Comparison of ENCODE assay signal across 10 cellular contexts in the genomic region with DNA sequence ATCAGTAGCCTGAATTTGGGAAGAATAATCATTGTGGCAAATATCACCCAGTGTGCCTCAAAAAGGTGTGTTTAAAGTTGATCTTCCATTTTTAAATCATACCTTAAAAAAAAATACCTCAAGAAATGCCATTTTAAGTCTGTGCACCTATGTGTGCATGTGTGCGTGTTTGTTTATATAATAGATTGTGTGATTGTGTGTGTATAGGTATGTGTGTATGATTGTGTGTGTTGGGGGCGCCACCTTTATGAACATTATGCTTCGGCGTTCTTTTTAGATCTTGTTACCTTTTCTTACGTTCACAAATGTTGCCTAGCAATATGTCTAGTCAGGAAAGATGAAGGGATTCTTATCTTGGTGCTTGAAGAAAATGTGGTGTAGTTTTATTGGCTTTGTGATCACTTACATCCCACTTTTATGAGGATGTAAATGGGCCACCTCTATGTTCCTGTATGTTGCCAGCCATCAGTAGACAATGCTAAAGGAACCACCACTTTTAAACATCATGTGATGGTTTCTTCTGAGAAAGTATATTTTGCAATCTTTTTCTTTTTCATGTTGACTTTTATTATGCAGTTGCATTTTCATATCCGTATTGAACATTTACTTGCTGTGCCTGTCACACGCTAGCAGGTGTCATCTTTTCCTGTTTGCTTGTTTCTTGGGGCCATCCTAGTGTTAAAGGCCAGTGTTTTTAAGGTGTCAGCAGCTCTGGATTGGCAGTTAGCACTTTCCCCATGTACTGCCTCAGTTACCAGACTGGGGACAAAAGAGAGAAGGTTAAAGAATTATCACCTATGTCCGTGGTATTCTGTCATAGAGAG. TPM values are rescaled to one million over a fixed set of nuclear protein-coding genes. Genes with fewer than 3 reads are reported as not detected.
DNase-seq lines count a peak whose midpoint lies in the region; ATAC-seq, FAIRE-seq and TF ChIP-seq lines count a peak whose summit lies in the region.
"Had no signal": no experiment of that assay in that cellular context is flagged by ENCODE, and none has a peak within 500 bp of the region (broad histone marks: within the 10 kb centered on the region; RNA-seq: fewer than 3 reads in every experiment).

No MANE protein-coding gene starts in this region.

- no peaks in the 10 kb centered on the region for H3K9me3 Mint-ChIP-seq in CD8-positive, alpha-beta memory T cell
- H3K9me3 Mint-ChIP-seq in T-helper 2 cell treated with Interferon-gamma antibody and Interleukin-4, amounts not matched to agents 5 μg/mL and 100 μg/mL, for 36 hours: no peaks in the 10 kb centered on the region
- H3K9me3 Mint-ChIP-seq: H9 had no signal

- H3K4me1 ChIP-seq in A549 (peaks cover 36% of the 10 kb centered on the region), lung (ENCODE audit: control insufficient read depth in 2 of 2, insufficient read depth in 2 of 2, low read length in 2 of 2) (peaks cover 2 to 16% of the 10 kb centered on the region in 2 donors)
- no peaks in the 10 kb centered on the region for H3K4me1 ChIP-seq in CD8-positive, alpha-beta memory T cell (ENCODE audit: insufficient read depth, low read length)
- H3K4me1 ChIP-seq: colonic mucosa had no signal

- H3K27ac ChIP-seq in A549 (peak overlapping the region in 1 of 2 experiments; percentile 95; a peak in 1 of 6 replicates), lung (ENCODE audit: low read depth in 1 of 2, low read length in 1 of 2) (peak overlapping the region; percentile 12 to 47)
- H3K27ac ChIP-seq in CD8-positive, alpha-beta memory T cell (ENCODE audit: low read depth, low read length): no peak overlapping the region
- H3K27ac ChIP-seq: colonic mucosa had no signal

- no peak for TF ChIP-seq POLR2A in A549 (IDR thresholded peaks at IDR 0.05; ENCODE audit: low read length)

- TF ChIP-seq RAD21 in A549 (conservative IDR thresholded peaks at IDR 0.05 in 1 of 2, IDR thresholded peaks at IDR 0.05 in 1 of 2): no peak

- no peaks in the 10 kb centered on the region for H3K36me3 Mint-ChIP-seq in CD8-positive, alpha-beta memory T cell
- H3K36me3 Mint-ChIP-seq in T-helper 2 cell treated with Interferon-gamma antibody and Interleukin-4, amounts not matched to agents 5 μg/mL and 100 μg/mL, for 36 hours (ENCODE audit: low read depth): no peaks in the 10 kb centered on the region

- no peak for ATAC-seq in A549
- no peak for ATAC-seq in lung (ENCODE audit: insufficient read depth, low FRiP score)
- no peak for ATAC-seq in HG03378 (IDR thresholded peaks at IDR 0.05; ENCODE audit: unreplicated experiment)

- no peak for DNase-seq in A549 (ENCODE audit: low read depth in 1 of 2, low spot score in 1 of 2)
- peak in 1 of 5 donors; percentile 38 for DNase-seq in CD8-positive, alpha-beta memory T cell
- DNase-seq in T-helper 2 cell treated with Interferon-gamma antibody and Interleukin-4, amounts not matched to agents 5 μg/mL and 100 μg/mL, for 36 hours (ENCODE audit: low spot score): no peak
- no peak for DNase-seq in lung (ENCODE audit: low spot score)
- no peak for DNase-seq in cerebellum (ENCODE audit: low spot score)
- no peak for DNase-seq in DMS114 treated with DMSO at 0.1 percent for 48 hours (lab: John Stamatoyannopoulos, UW; ENCODE audit: unreplicated experiment)
- DNase-seq in DMS53 (lab: John Stamatoyannopoulos, UW): no peak
- DNase-seq: colonic mucosa had no signal

- no peak for FAIRE-seq in A549 (lab: Jason Lieb, UNC)

- H3K36me3 ChIP-seq in CD8-positive, alpha-beta memory T cell (ENCODE audit: insufficient read depth, low read length): no peaks in the 10 kb centered on the region
- peaks cover under 1 to 8% of the 10 kb centered on the region in 2 donors for H3K36me3 ChIP-seq in lung (ENCODE audit: control insufficient read depth in 2 of 2, insufficient read depth in 2 of 2, low read length in 2 of 2)
- H3K36me3 ChIP-seq: colonic mucosa had no signal

- H3K27me3 Mint-ChIP-seq in CD8-positive, alpha-beta memory T cell: peaks cover 6 to 15% of the 10 kb centered on the region in 2 donors
- peaks cover 25% of the 10 kb centered on the region for H3K27me3 Mint-ChIP-seq in T-helper 2 cell treated with Interferon-gamma antibody and Interleukin-4, amounts not matched to agents 5 μg/mL and 100 μg/mL, for 36 hours (ENCODE audit: low read depth)

- WGBS in A549 (ENCODE audit: missing lambda C conversion rate): 73% methylated on average over 8 of the region's 8 CpGs
- WGBS in lung, 2 donors: 58 to 60% methylated on average over 8 of the region's 8 CpGs

- TF ChIP-seq CTCF in A549 (IDR thresholded peaks at IDR 0.05) (no peak), lung (IDR thresholded peaks at IDR 0.05; ENCODE audit: control extremely low read depth, extremely low read depth) (no peak)

- CTCF ChIA-PET in A549 (lab: Yijun Ruan, JAX): interaction anchor here (0.8 to 0.9 kb wide), 2 partner anchors 331 to 874 kb away, joined by 3 read pairs; no protein-coding TSS in a partner anchor
- CTCF ChIA-PET in CD8-positive, alpha-beta memory T cell (lab: Charles Lee): no interaction called here

- peak overlapping the region; percentile 77 for H3K4me2 ChIP-seq in A549

- no peaks in the 10 kb centered on the region for H3K27me3 ChIP-seq in CD8-positive, alpha-beta memory T cell (ENCODE audit: insufficient read depth, low read length, poor library complexity, severe bottlenecking)
- no peaks in the 10 kb centered on the region for H3K27me3 ChIP-seq in lung (ENCODE audit: control insufficient read depth, insufficient read depth)
- H3K27me3 ChIP-seq: colonic mucosa had no signal

- no peak for TF ChIP-seq EP300 in A549 (IDR thresholded peaks at IDR 0.05)

- peak overlapping the region in 6 of 8 donors; percentile 0 to 68 (median 38) for H3K27ac Mint-ChIP-seq in CD8-positive, alpha-beta memory T cell
- peak overlapping the region; percentile 87 for H3K27ac Mint-ChIP-seq in T-helper 2 cell treated with Interferon-gamma antibody and Interleukin-4, amounts not matched to agents 5 μg/mL and 100 μg/mL, for 36 hours
- H3K27ac Mint-ChIP-seq: H9 had no signal

- no peak overlapping the region; the same call in 2 of the 3 replicates for H3K4me3 ChIP-seq in A549
- no peak overlapping the region for H3K4me3 ChIP-seq in CD8-positive, alpha-beta memory T cell (ENCODE audit: low read length)
- no peak overlapping the region for H3K4me3 ChIP-seq in lung

- H3K4me1 Mint-ChIP-seq in CD8-positive, alpha-beta memory T cell: peaks cover 6 to 15% (median 7%) of the 10 kb centered on the region in 3 donors
- H3K4me1 Mint-ChIP-seq in T-helper 2 cell treated with Interferon-gamma antibody and Interleukin-4, amounts not matched to agents 5 μg/mL and 100 μg/mL, for 36 hours (ENCODE audit: low read depth): peaks cover 41% of the 10 kb centered on the region

- H3K9me3 ChIP-seq in A549 (no peaks in the 10 kb centered on the region), lung (ENCODE audit: control insufficient read depth in 2 of 2, insufficient read depth in 1 of 2, low read length in 1 of 2) (no peaks in the 10 kb centered on the region)
- no peaks in the 10 kb centered on the region for H3K9me3 ChIP-seq in CD8-positive, alpha-beta memory T cell (ENCODE audit: low read length)
- H3K9me3 ChIP-seq: colonic mucosa had no signal

- H3K4me3 Mint-ChIP-seq in CD8-positive, alpha-beta memory T cell: peak overlapping the region; percentile 1 to 83 (median 62)
- H3K4me3 Mint-ChIP-seq in T-helper 2 cell treated with Interferon-gamma antibody and Interleukin-4, amounts not matched to agents 5 μg/mL and 100 μg/mL, for 36 hours: peak overlapping the region; percentile 71

- POLR2A ChIA-PET in A549 (lab: Yijun Ruan, JAX): no interaction called here
- POLR2A ChIA-PET in CD8-positive, alpha-beta memory T cell (lab: Charles Lee): no interaction called here

TF ChIP-seq in A549, 52 proteins besides CTCF, POLR2A, EP300 and RAD21 (continues in another document):
- TF ChIP-seq ZC3H11A (IDR thresholded peaks at IDR 0.05) (no peak), EHMT2 (IDR thresholded peaks at IDR 0.05; ENCODE audit: low read depth) (no peak), PBX3 (IDR thresholded peaks at IDR 0.05) (no peak), SREBF2 (IDR thresholded peaks at IDR 0.05) (no peak), SMC3 (IDR thresholded peaks at IDR 0.05) (no peak), HOXA7 (CRISPR knock-in tag; IDR thresholded peaks at IDR 0.05) (no peak), E2F6 (IDR thresholded peaks at IDR 0.05; ENCODE audit: borderline replicate concordance, low read depth) (no peak)

RNA-seq across cellular contexts. Expression of gene IRS2, which starts 2.2 kb away (rescaled TPM):
- polyA plus RNA-seq in A549 (2011; rRNA removed): 12.3 and 15.6 TPM in 2 replicates
- polyA plus RNA-seq in A549 (2012; cell fraction: cytosol; rRNA removed): 7.6 and 12.9 TPM in 2 replicates
- polyA plus RNA-seq in A549 (2012; cell fraction: nucleus; rRNA removed): 10.8 and 17.5 TPM in 2 replicates
- 3.9 to 5.2 TPM (median 4.8 TPM) in 3 replicates for polyA plus RNA-seq in A549 (2017; fragmentation: RNase III; extraction: RNeasy Plus Mini Kit Qiagen cat#74134 plus additional on column Dnase treatment)
- 11.7 and 12.6 TPM in 2 replicates for polyA minus RNA-seq in A549 (2011; rRNA and poly(A)+ RNA removed)
- total RNA-seq in CD8-positive, alpha-beta memory T cell: 1 to 10 TPM; 1.7 to 2.1 TPM
- polyA plus RNA-seq in CD8-positive, alpha-beta memory T cell: 2.3 TPM
- total RNA-seq in lung: 10 to 100 TPM; 12.9 to 27.1 TPM
- 10 to 100 TPM in 1 of 2 donors, 1 to 10 TPM in 1; 6.8 to 17.9 TPM for polyA plus RNA-seq in lung
- 8.3 TPM for total RNA-seq in cerebellum
